8 cellular contexts compared by ENCODE assay signal in the genomic region with DNA sequence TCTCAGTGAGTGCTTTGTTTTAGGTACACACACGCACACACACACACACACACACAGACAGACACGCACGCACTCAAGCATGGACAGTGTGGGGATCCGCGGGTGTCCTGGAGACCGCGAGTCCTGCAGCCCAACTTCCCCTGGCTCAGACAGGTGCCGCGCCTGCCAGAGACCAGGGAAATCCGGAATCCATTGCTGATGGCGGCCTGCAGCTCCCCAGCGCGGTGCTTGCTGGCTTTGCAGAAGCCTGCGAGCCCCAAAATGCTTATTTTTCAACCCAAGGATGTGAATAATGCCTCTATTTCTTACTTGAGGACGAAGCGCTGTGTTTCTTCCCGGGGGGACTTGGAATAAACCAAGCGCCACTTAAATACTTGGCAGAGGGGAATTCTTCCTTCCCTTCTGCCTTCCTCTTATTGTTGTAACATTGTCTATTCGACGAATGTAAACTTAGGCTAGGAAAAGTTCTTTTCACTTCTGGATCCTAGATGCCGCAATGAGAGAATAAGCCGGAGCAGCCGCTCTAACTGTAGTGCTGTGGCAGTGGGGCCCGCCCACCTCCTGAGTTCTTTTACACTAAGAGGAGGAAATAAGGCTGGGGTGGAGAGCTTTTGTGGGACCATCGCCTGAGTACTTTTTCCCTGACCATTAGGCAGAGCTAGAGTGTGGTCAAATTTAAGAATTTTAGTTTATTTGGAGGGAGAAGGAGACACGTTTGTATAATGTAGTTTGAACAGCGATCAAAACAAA. TPM values are rescaled to one million over a fixed set of nuclear protein-coding genes. Genes with fewer than 3 reads are reported as not detected.
DNase-seq lines count a peak whose midpoint lies in the region; ATAC-seq and FAIRE-seq lines count a peak whose summit lies in the region.

No MANE protein-coding gene starts in this region.

- ATAC-seq in HG03097 (IDR thresholded peaks at IDR 0.05; ENCODE audit: low FRiP score, unreplicated experiment) = no peak

- H3K27ac ChIP-seq in mesendoderm (ENCODE audit: low read depth, low read length) (no peak overlapping the region), substantia nigra (ENCODE audit: low read depth, low read length, poor library complexity, severe bottlenecking) (peak overlapping the region; percentile 89)

- H3K9ac ChIP-seq in endocrine pancreas (ENCODE audit: control insufficient read depth, insufficient read depth, low read length) = peak overlapping the region; percentile 79
- peak overlapping the region; percentile 62 for H3K9ac ChIP-seq in mesendoderm (ENCODE audit: low read length)

- H3K4me3 ChIP-seq in endocrine pancreas (ENCODE audit: control insufficient read depth, insufficient read depth, low read length) = peak overlapping the region; percentile 62
- H3K4me3 ChIP-seq in mesendoderm (ENCODE audit: low read length) = peak overlapping the region; percentile 62

- H3K4me3 Mint-ChIP-seq in activated CD4-positive, alpha-beta T cell treated with anti-CD3 and anti-CD28 coated beads, Interleukin-2, amount 10 ng/mL, durations not matched to agents 24 days and 14 days = peak overlapping the region; percentile 84

- H3K4me1 Mint-ChIP-seq in activated CD4-positive, alpha-beta T cell treated with anti-CD3 and anti-CD28 coated beads, Interleukin-2, amount 10 ng/mL, durations not matched to agents 24 days and 14 days = peaks cover 44% of the 10 kb centered on the region

- H3K27ac Mint-ChIP-seq in activated CD4-positive, alpha-beta T cell treated with anti-CD3 and anti-CD28 coated beads, Interleukin-2, amount 10 ng/mL, durations not matched to agents 24 days and 14 days = peak overlapping the region; percentile 66

- no peak overlapping the region for H4K8ac ChIP-seq in mesendoderm (ENCODE audit: low read depth, low read length)

- WGBS in mesendoderm (ENCODE audit: extremely low coverage, insufficient coverage, low lambda C conversion rate) = no CpG with 5 or more reads among the region's 27 CpGs

- no peaks in the 10 kb centered on the region for H3K4me1 ChIP-seq in endocrine pancreas (ENCODE audit: control insufficient read depth, insufficient read depth, low read length)
- no peaks in the 10 kb centered on the region for H3K4me1 ChIP-seq in mesendoderm (ENCODE audit: control insufficient read depth, low read depth, low read length)

- H3K9me3 Mint-ChIP-seq in activated CD4-positive, alpha-beta T cell treated with anti-CD3 and anti-CD28 coated beads, Interleukin-2, amount 10 ng/mL, durations not matched to agents 24 days and 14 days = peaks cover 3% of the 10 kb centered on the region

- no peak overlapping the region for H2AK5ac ChIP-seq in mesendoderm (ENCODE audit: low read length)

- FAIRE-seq in HTR-8/SVneo (lab: Jason Lieb, UNC) = peak; percentile 23

- H3K79me2 ChIP-seq in mesendoderm (ENCODE audit: control insufficient read depth, insufficient read depth, low read length) = no peaks in the 10 kb centered on the region

- no peak overlapping the region for H2BK120ac ChIP-seq in mesendoderm (ENCODE audit: low read depth, low read length)

- intact Hi-C loops in activated CD4-positive, alpha-beta T cell treated with anti-CD3 and anti-CD28 coated beads, Interleukin-2, amount 10 ng/mL, durations not matched to agents 24 days and 14 days (cut with micrococcal nuclease) = loop anchor here (1.0 to 2.0 kb wide), 4 partner anchors 8 to 107 kb away; no protein-coding TSS in a partner anchor

- H3K79me1 ChIP-seq in mesendoderm (ENCODE audit: low read length) = no peaks in the 10 kb centered on the region

- H3K56ac ChIP-seq in mesendoderm (ENCODE audit: low read length) = peak overlapping the region; percentile 83

- no peaks in the 10 kb centered on the region for H3K9me3 ChIP-seq in endocrine pancreas (ENCODE audit: control insufficient read depth, low read length)

- H3K18ac ChIP-seq in mesendoderm (ENCODE audit: low read length) = no peak overlapping the region

- DNase-seq in activated T-cell treated with anti-CD3 and anti-CD28 coated beads for 1 hour (ENCODE audit: low read depth) = peak; percentile 10
- DNase-seq in activated T-cell treated with anti-CD3 and anti-CD28 coated beads for 4 hours = no peak
- no peak for DNase-seq in HTR-8/SVneo (ENCODE audit: insufficient read length, low spot score)
- DNase-seq in activated CD4-positive, alpha-beta T cell treated with anti-CD3 and anti-CD28 coated beads, Interleukin-2, amount 10 ng/mL, durations not matched to agents 24 days and 14 days = peak; percentile 85
- peak; percentile 65 for DNase-seq in mesendoderm
- DNase-seq in substantia nigra (lab: John Stamatoyannopoulos, UW) = peak in 42 of 49 donors; percentile 4 to 66 (median 38)

- H3K36me3 Mint-ChIP-seq in activated CD4-positive, alpha-beta T cell treated with anti-CD3 and anti-CD28 coated beads, Interleukin-2, amount 10 ng/mL, durations not matched to agents 24 days and 14 days (ENCODE audit: low read depth) = peaks cover 17% of the 10 kb centered on the region

- H3K27me3 Mint-ChIP-seq in activated CD4-positive, alpha-beta T cell treated with anti-CD3 and anti-CD28 coated beads, Interleukin-2, amount 10 ng/mL, durations not matched to agents 24 days and 14 days = peaks cover 1% of the 10 kb centered on the region

- no peak overlapping the region for H4K5ac ChIP-seq in mesendoderm (ENCODE audit: low read length)

- no peak overlapping the region for H2BK15ac ChIP-seq in mesendoderm (replicated peaks; ENCODE audit: low read depth)

- H3K36me3 ChIP-seq in endocrine pancreas (ENCODE audit: control insufficient read depth, insufficient read depth, low read length) = no peaks in the 10 kb centered on the region
- H3K36me3 ChIP-seq in mesendoderm (ENCODE audit: control insufficient read depth, insufficient read depth, low read length) = no peaks in the 10 kb centered on the region

- H3K23ac ChIP-seq in mesendoderm (ENCODE audit: low read length) = no peak overlapping the region

- H2BK5ac ChIP-seq in mesendoderm (ENCODE audit: low read length) = no peak overlapping the region

- no peaks in the 10 kb centered on the region for H3K27me3 ChIP-seq in endocrine pancreas (ENCODE audit: control insufficient read depth, insufficient read depth, low read length)
- no peaks in the 10 kb centered on the region for H3K27me3 ChIP-seq in mesendoderm (ENCODE audit: insufficient read depth, low read length, poor library complexity)

- H3K4ac ChIP-seq in mesendoderm (ENCODE audit: low read depth, low read length) = no peak overlapping the region

- peak overlapping the region; percentile 58 for H3K4me2 ChIP-seq in mesendoderm (ENCODE audit: low read length)

RNA-seq across cellular contexts. Expression of a gene that starts 0.8 kb away (rescaled TPM):
- 3.5 and 3.9 TPM in 2 replicates for total RNA-seq in activated CD4-positive, alpha-beta T cell treated with anti-CD3 and anti-CD28 coated beads, Interleukin-2, amount 10 ng/mL, durations not matched to agents 24 days and 14 days
- polyA plus RNA-seq in mesendoderm (2013, experiment 1 of 2) = 1.5 TPM
- 1.6 TPM for polyA plus RNA-seq in mesendoderm (2013, experiment 2 of 2)

Comparison
In these comparisons a context has a peak if more than half of its experiments do, and no peak if none do; other contexts are left out.
1. DNase-seq: peak in activated T-cell treated with anti-CD3 and anti-CD28 coated beads for 1 hour (single experiment), activated CD4-positive, alpha-beta T cell treated with anti-CD3 and anti-CD28 coated beads, Interleukin-2, amount 10 ng/mL, durations not matched to agents 24 days and 14 days (single experiment), mesendoderm (single experiment) and substantia nigra (42 of 49); none in activated T-cell treated with anti-CD3 and anti-CD28 coated beads for 4 hours (single experiment) and HTR-8/SVneo (single experiment).